13 cellular contexts compared by ENCODE assay signal in the genomic region with DNA sequence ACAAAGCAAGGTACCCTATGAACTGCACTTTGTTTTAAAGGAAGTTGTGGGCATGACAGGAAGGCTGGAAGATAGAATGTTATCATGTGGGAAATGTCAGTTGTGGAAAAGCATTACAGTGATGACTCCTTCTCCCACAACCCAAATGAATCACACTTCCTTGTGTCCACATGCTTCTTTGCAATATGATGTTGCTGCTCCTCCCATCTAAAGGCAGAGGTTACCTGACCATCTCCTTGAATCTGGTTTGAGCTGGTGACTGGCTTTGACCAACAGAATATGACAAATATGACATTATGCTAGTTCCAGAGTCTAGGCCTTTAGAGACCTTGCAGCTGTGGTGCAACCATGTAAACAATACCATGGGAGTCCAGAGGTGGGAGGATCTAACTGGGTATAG. TPM values are rescaled to one million over a fixed set of nuclear protein-coding genes. Genes with fewer than 3 reads are reported as not detected.
A peak's percentile ranks its signal among the peaks of the same experiment; 100 is the strongest.
DNase-seq lines count a peak whose midpoint lies in the region; ATAC-seq and TF ChIP-seq lines count a peak whose summit lies in the region.
"Had no signal": no experiment of that assay in that cellular context is flagged by ENCODE, and none has a peak within 500 bp of the region (broad histone marks: within the 10 kb centered on the region; RNA-seq: fewer than 3 reads in every experiment).

No MANE protein-coding gene starts in this region.

- no peak overlapping the region for H3K4me3 ChIP-seq in breast epithelium
- H3K4me3 ChIP-seq: GM23338 had no signal

- no TSS peak for BruUV-seq in MCF 10A (replicated peaks; lab: Mats Ljungman, UMichigan)

- H3K9me3 ChIP-seq in breast epithelium, result no peaks in the 10 kb centered on the region
- H3K9me3 ChIP-seq: neutrophil had no signal

- peak; percentile 34 for ATAC-seq in stimulated activated naive CD8-positive, alpha-beta T cell treated with anti-CD3 and anti-CD28 coated beads, Interleukin-15, amount 100 ng/mL, for 72 hours
- ATAC-seq: GM23338, WTC11 had no signal

- H3K36me3 Mint-ChIP-seq in MCF 10A (ENCODE audit: insufficient read depth, unreplicated experiment), result no peaks in the 10 kb centered on the region
- H3K36me3 Mint-ChIP-seq: WTC11 had no signal

- POLR2A ChIA-PET in MCF 10A (lab: Yijun Ruan, JAX), result interaction anchor here (1.0 to 5.6 kb wide), 2 partner anchors 12 to 31 kb away, joined by 4 to 56 read pairs; a partner anchor contains a TSS

- TF ChIP-seq CTCF in MCF 10A (IDR thresholded peaks at IDR 0.05; ENCODE audit: unreplicated experiment) (no peak), breast epithelium (IDR thresholded peaks at IDR 0.05) (no peak)

- TF ChIP-seq POLR2A in breast epithelium (IDR thresholded peaks at IDR 0.05), result no peak

- CTCF ChIA-PET in MCF 10A (lab: Yijun Ruan, JAX), result no interaction called here

- no peaks in the 10 kb centered on the region for H3K27me3 Mint-ChIP-seq in MCF 10A (ENCODE audit: insufficient read depth, unreplicated experiment)
- no peaks in the 10 kb centered on the region for H3K27me3 Mint-ChIP-seq in stimulated activated naive CD8-positive, alpha-beta T cell treated with anti-CD3 and anti-CD28 coated beads, Interleukin-15, amount 100 ng/mL, for 72 hours

- no peak overlapping the region for H3K27ac Mint-ChIP-seq in MCF 10A (ENCODE audit: low read depth, unreplicated experiment)
- H3K27ac Mint-ChIP-seq in stimulated activated naive CD8-positive, alpha-beta T cell treated with anti-CD3 and anti-CD28 coated beads, Interleukin-15, amount 100 ng/mL, for 72 hours, result no peak overlapping the region
- H3K27ac Mint-ChIP-seq: GM23338, WTC11 had no signal

- H3K36me3 ChIP-seq in breast epithelium, result no peaks in the 10 kb centered on the region
- H3K36me3 ChIP-seq: neutrophil had no signal

- no peaks in the 10 kb centered on the region for H3K4me1 ChIP-seq in breast epithelium

- no peak overlapping the region for H3K4me3 Mint-ChIP-seq in MCF 10A (ENCODE audit: unreplicated experiment)
- H3K4me3 Mint-ChIP-seq in stimulated activated naive CD8-positive, alpha-beta T cell treated with anti-CD3 and anti-CD28 coated beads, Interleukin-15, amount 100 ng/mL, for 72 hours, result no peak overlapping the region
- H3K4me3 Mint-ChIP-seq: GM23338, WTC11 had no signal

- peaks cover 6% of the 10 kb centered on the region for H3K9me3 Mint-ChIP-seq in MCF 10A (ENCODE audit: unreplicated experiment)
- peaks cover 8 to 10% of the 10 kb centered on the region in 2 donors for H3K9me3 Mint-ChIP-seq in stimulated activated naive CD8-positive, alpha-beta T cell treated with anti-CD3 and anti-CD28 coated beads, Interleukin-15, amount 100 ng/mL, for 72 hours
- H3K9me3 Mint-ChIP-seq: GM23338 had no signal

- no peaks in the 10 kb centered on the region for H3K27me3 ChIP-seq in breast epithelium
- H3K27me3 ChIP-seq: neutrophil had no signal

- DNase-seq in MCF 10A (ENCODE audit: unreplicated experiment) (peak; percentile 41), breast epithelium (ENCODE audit: low spot score in 2 of 2) (no peak), RKO (ENCODE audit: low spot score) (peak; percentile 49), epithelial cell of prostate (ENCODE audit: low read depth, low spot score) (no peak), substantia nigra (lab: John Stamatoyannopoulos, UW) (no peak)
- DNase-seq in stimulated activated naive CD8-positive, alpha-beta T cell treated with anti-CD3 and anti-CD28 coated beads, Interleukin-15, amount 100 ng/mL, for 72 hours, result no peak
- DNase-seq in activated naive CD4-positive, alpha-beta T cell treated with Interleukin-2 at 50 U/mL for 16 hours, result no peak
- DNase-seq in activated effector memory CD4-positive, alpha-beta T cell treated with Interleukin-2 at 50 U/mL for 16 hours, result no peak
- DNase-seq: central memory CD4-positive, alpha-beta T cell; NCI-H2227 treated with DMSO at 0.1 percent for 48 hours had no signal

- H3K27ac ChIP-seq in breast epithelium (no peak overlapping the region), epithelial cell of prostate (peak overlapping the region; percentile 39), substantia nigra (ENCODE audit: low read depth, low read length, poor library complexity, severe bottlenecking) (no peak overlapping the region)

- intact Hi-C loops in MCF 10A (cut with micrococcal nuclease), result no loop called here
- intact Hi-C loops in breast epithelium (cut with DNase I; ENCODE audit: low total_unique reads), result loop anchor here (5.0 kb wide), 1 partner anchor 908 kb away; no protein-coding TSS in a partner anchor

- H3K4me1 Mint-ChIP-seq in MCF 10A (ENCODE audit: insufficient read depth, unreplicated experiment), result peaks cover 8% of the 10 kb centered on the region
- H3K4me1 Mint-ChIP-seq in stimulated activated naive CD8-positive, alpha-beta T cell treated with anti-CD3 and anti-CD28 coated beads, Interleukin-15, amount 100 ng/mL, for 72 hours, result peaks cover 18% of the 10 kb centered on the region
- H3K4me1 Mint-ChIP-seq: GM23338, WTC11 had no signal

RNA-seq across cellular contexts. Expression of a gene that starts 12.7 kb away (rescaled TPM):
- total RNA-seq in MCF 10A (2022) (81.8 and 96.3 TPM in 2 replicates), breast epithelium (10 to 100 TPM; 34.4 to 44.9 (median 37.8) TPM)

Comparison
In these comparisons a context has a peak if more than half of its experiments do, and no peak if none do; other contexts are left out.
1. DNase-seq: peak in MCF 10A (single experiment) and RKO (single experiment); none in breast epithelium (0 of 2), epithelial cell of prostate (single experiment), stimulated activated naive CD8-positive, alpha-beta T cell treated with anti-CD3 and anti-CD28 coated beads, Interleukin-15, amount 100 ng/mL, for 72 hours (0 of 2), activated naive CD4-positive, alpha-beta T cell treated with Interleukin-2 at 50 U/mL for 16 hours (single experiment), activated effector memory CD4-positive, alpha-beta T cell treated with Interleukin-2 at 50 U/mL for 16 hours (single experiment) and substantia nigra (0 of 49).